Comparison of ENCODE assay signal across 8 cellular contexts in the genomic region with DNA sequence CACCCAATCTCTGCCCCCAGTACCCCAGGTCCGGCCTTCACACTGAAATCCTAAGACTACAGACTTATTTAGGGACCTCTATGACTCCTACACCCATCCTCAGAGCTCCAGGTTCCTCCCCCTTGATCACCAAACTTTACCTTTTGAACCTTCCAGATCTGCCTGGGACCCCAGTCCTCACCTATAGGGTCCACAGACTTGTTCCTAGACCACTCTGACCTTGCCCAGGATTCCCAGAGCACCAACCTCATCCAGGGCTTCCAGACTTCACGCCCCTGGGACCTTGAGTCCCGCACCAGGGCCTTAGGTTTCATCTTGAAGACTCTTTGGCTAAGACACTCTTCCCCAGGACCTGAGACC. TPM values are rescaled to one million over a fixed set of nuclear protein-coding genes. Genes with fewer than 3 reads are reported as not detected.
A peak's percentile ranks its signal among the peaks of the same experiment; 100 is the strongest.
DNase-seq lines count a peak whose midpoint lies in the region; ATAC-seq and TF ChIP-seq lines count a peak whose summit lies in the region.

No MANE protein-coding gene starts in this region.

- peaks cover 17 to 38% of the 10 kb centered on the region in 2 donors for H3K36me3 Mint-ChIP-seq in activated naive CD4-positive, alpha-beta T cell treated with anti-CD3 and anti-CD28 coated beads, Interleukin-2, amount 50 U/mL, for 72 hours
- H3K36me3 Mint-ChIP-seq in stimulated activated memory B cell treated with anti-CD40 and anti-IgM and Interleukin-4, amounts not matched to agents 10 μg/mL and 1 μg/mL and 100 μg/mL, for 72 hours, result peaks cover 29% of the 10 kb centered on the region

- H3K9me3 Mint-ChIP-seq in activated naive CD4-positive, alpha-beta T cell treated with anti-CD3 and anti-CD28 coated beads, Interleukin-2, amount 50 U/mL, for 72 hours, result peaks cover 0 to 3% of the 10 kb centered on the region in 2 donors
- no peaks in the 10 kb centered on the region for H3K9me3 Mint-ChIP-seq in stimulated activated memory B cell treated with anti-CD40 and anti-IgM and Interleukin-4, amounts not matched to agents 10 μg/mL and 1 μg/mL and 100 μg/mL, for 72 hours

- H3K9me3 ChIP-seq in iPS-15b (ENCODE audit: control insufficient read depth, insufficient read depth, low read length), result no peaks in the 10 kb centered on the region

- peak overlapping the region; percentile 94 for H3K27ac ChIP-seq in HL-60 (replicated peaks)

- H3K4me3 ChIP-seq in HL-60 (replicated peaks; ENCODE audit: insufficient read depth, low read length) (peak overlapping the region; percentile 69), iPS-15b (ENCODE audit: low read depth, low read length) (peak overlapping the region; percentile 94)

- peaks cover 7% of the 10 kb centered on the region for H3K4me1 ChIP-seq in iPS-15b (ENCODE audit: control insufficient read depth, insufficient read depth, low read length)

- in situ Hi-C loops in KBM-7 (cut with MboI; ENCODE audit: low pct_unique_long_range_greater_than_20kb, low sequenced_read_pairs), result no loop called here

- H3K27me3 Mint-ChIP-seq in stimulated activated memory B cell treated with anti-CD40 and anti-IgM and Interleukin-4, amounts not matched to agents 10 μg/mL and 1 μg/mL and 100 μg/mL, for 72 hours, result no peaks in the 10 kb centered on the region

- DNase-seq in HL-60 (ENCODE audit: low read depth in 1 of 2, low spot score in 1 of 2) (no peak), KBM-7 (no peak)
- no peak for DNase-seq in activated naive CD4-positive, alpha-beta T cell treated with anti-CD3 and anti-CD28 coated beads, Interleukin-2, amount 50 U/mL, for 72 hours (ENCODE audit: low spot score in 2 of 2)

- TF ChIP-seq CTCF in HL-60 (IDR thresholded peaks at IDR 0.05; ENCODE audit: insufficient read depth, low read length), result no peak

- no peak for ATAC-seq in activated naive CD4-positive, alpha-beta T cell treated with anti-CD3 and anti-CD28 coated beads, Interleukin-2, amount 50 U/mL, for 72 hours
- no peak for ATAC-seq in stimulated activated memory B cell treated with anti-CD40 and anti-IgM and Interleukin-4, amounts not matched to agents 10 μg/mL and 1 μg/mL and 100 μg/mL, for 72 hours
- ATAC-seq in GM19351 (IDR thresholded peaks at IDR 0.05; ENCODE audit: unreplicated experiment) (no peak), HG03135 (IDR thresholded peaks at IDR 0.05; ENCODE audit: unreplicated experiment) (no peak), HG03039 (IDR thresholded peaks at IDR 0.05; ENCODE audit: unreplicated experiment) (no peak)

- H3K9ac ChIP-seq in iPS-15b (ENCODE audit: low read depth, low read length), result peak overlapping the region; percentile 80

- H3K27me3 ChIP-seq in HL-60 (ENCODE audit: insufficient read depth, poor library complexity, severe bottlenecking), result no peaks in the 10 kb centered on the region
- no peaks in the 10 kb centered on the region for H3K27me3 ChIP-seq in iPS-15b (ENCODE audit: control insufficient read depth, insufficient read depth, low read length)

- H3K36me3 ChIP-seq in iPS-15b (ENCODE audit: control insufficient read depth, insufficient read depth, low read length), result peaks cover 13% of the 10 kb centered on the region

- peak overlapping the region; percentile 94 for H3K4me3 Mint-ChIP-seq in stimulated activated memory B cell treated with anti-CD40 and anti-IgM and Interleukin-4, amounts not matched to agents 10 μg/mL and 1 μg/mL and 100 μg/mL, for 72 hours

- peaks cover 31% of the 10 kb centered on the region for H3K4me1 Mint-ChIP-seq in stimulated activated memory B cell treated with anti-CD40 and anti-IgM and Interleukin-4, amounts not matched to agents 10 μg/mL and 1 μg/mL and 100 μg/mL, for 72 hours

- H3K27ac Mint-ChIP-seq in activated naive CD4-positive, alpha-beta T cell treated with anti-CD3 and anti-CD28 coated beads, Interleukin-2, amount 50 U/mL, for 72 hours, result peak overlapping the region; percentile 96 to 99
- peak overlapping the region; percentile 97 for H3K27ac Mint-ChIP-seq in stimulated activated memory B cell treated with anti-CD40 and anti-IgM and Interleukin-4, amounts not matched to agents 10 μg/mL and 1 μg/mL and 100 μg/mL, for 72 hours

RNA-seq across cellular contexts. Expression of a gene that starts 0.5 kb away (rescaled TPM):
- total RNA-seq in activated naive CD4-positive, alpha-beta T cell treated with anti-CD3 and anti-CD28 coated beads, Interleukin-2, amount 50 U/mL, for 72 hours, result 10 to 100 TPM; 38.4 to 46.2 TPM

RNA-seq across cellular contexts. Expression of a gene that starts 42.6 kb away (rescaled TPM):
- total RNA-seq in activated naive CD4-positive, alpha-beta T cell treated with anti-CD3 and anti-CD28 coated beads, Interleukin-2, amount 50 U/mL, for 72 hours, result 10 to 100 TPM; 30.0 to 50.9 TPM
